8 cellular contexts compared by ENCODE assay signal in genomic region chr7:5296627-5297226, GRCh38. TPM values are rescaled to one million over a fixed set of nuclear protein-coding genes. Genes with fewer than 3 reads are reported as not detected.
A peak's percentile ranks its signal among the peaks of the same experiment; 100 is the strongest.
DNase-seq lines count a peak whose midpoint lies in the region; TF ChIP-seq lines count a peak whose summit lies in the region.

No MANE protein-coding gene starts in this region.

- CTCF ChIA-PET in mammary epithelial cell (lab: Charles Lee; ENCODE audit: low non-redundant PET), result no interaction called here

- no peaks in the 10 kb centered on the region for H3K4me1 ChIP-seq in breast epithelium
- no peaks in the 10 kb centered on the region for H3K4me1 ChIP-seq in mammary epithelial cell (ENCODE audit: insufficient read depth, low read length)

- in situ Hi-C loops in mammary epithelial cell (cut with MboI; ENCODE audit: low sequenced_read_pairs in 2 of 2), result no loop called here

- no peak overlapping the region for H3K4me2 ChIP-seq in mammary epithelial cell (ENCODE audit: insufficient read depth, low read depth, low read length)

- no TSS peak for BruUV-seq in mammary epithelial cell (replicated peaks; lab: Mats Ljungman, UMichigan)

- H4K20me1 ChIP-seq in mammary epithelial cell (ENCODE audit: insufficient read depth, low read length), result no peaks in the 10 kb centered on the region

- H3K4me3 ChIP-seq in breast epithelium (peak overlapping the region in 2 of 3 donors; percentile 9 to 44), mammary epithelial cell (replicated peaks in 1 of 3; ENCODE audit: insufficient read depth in 1 of 3, low read depth in 2 of 3, low read length in 3 of 3) (no peak overlapping the region)

- no peaks in the 10 kb centered on the region for H3K79me2 ChIP-seq in mammary epithelial cell (ENCODE audit: insufficient read depth, low read length)

- dilution Hi-C loops in mammary epithelial cell (cut with HindIII; ENCODE audit: low sequenced_read_pairs), result no loop called here

- no peaks in the 10 kb centered on the region for H3K9me3 ChIP-seq in breast epithelium
- no peaks in the 10 kb centered on the region for H3K9me3 ChIP-seq in mammary epithelial cell (replicated peaks; ENCODE audit: insufficient read depth, low read length)

- TF ChIP-seq CTCF in breast epithelium (IDR thresholded peaks at IDR 0.05), result no peak
- TF ChIP-seq CTCF in mammary epithelial cell (conservative IDR thresholded peaks at IDR 0.05 in 1 of 2, IDR thresholded peaks at IDR 0.05 in 1 of 2; ENCODE audit: extremely low read depth in 1 of 2, insufficient read depth in 1 of 2, low read depth in 1 of 2, low read length in 2 of 2), result no peak

- WGBS in mammary epithelial cell (ENCODE audit: low coverage, missing lambda C conversion rate), result 30% methylated on average over 16 of the region's 47 CpGs

- H3K27ac ChIP-seq in breast epithelium (no peak overlapping the region), mammary epithelial cell (ENCODE audit: insufficient read depth, low read depth, low read length) (no peak overlapping the region)

- no peak overlapping the region for H2AFZ ChIP-seq in mammary epithelial cell (ENCODE audit: low read depth, low read length)

- H3K27me3 ChIP-seq in breast epithelium, result no peaks in the 10 kb centered on the region
- H3K27me3 ChIP-seq in mammary epithelial cell (ENCODE audit: insufficient read depth, low read length), result peaks cover 3% of the 10 kb centered on the region

- intact Hi-C loops in breast epithelium (cut with DNase I; ENCODE audit: low total_unique reads), result no loop called here
- intact Hi-C loops in mammary epithelial cell (cut with micrococcal nuclease), result no loop called here

- no peaks in the 10 kb centered on the region for H3K36me3 ChIP-seq in breast epithelium
- no peaks in the 10 kb centered on the region for H3K36me3 ChIP-seq in mammary epithelial cell (ENCODE audit: insufficient read depth, low read length)

- TF ChIP-seq POLR2A in breast epithelium (IDR thresholded peaks at IDR 0.05), result no peak
- TF ChIP-seq POLR2A in erythroblast (IDR thresholded peaks at IDR 0.05; ENCODE audit: low read length), result no peak

- DNase-seq in breast epithelium (ENCODE audit: low spot score in 2 of 2), result no peak
- no peak for DNase-seq in mammary epithelial cell
- peak; percentile 67 for DNase-seq in activated CD4-positive, alpha-beta T cell treated with anti-CD3 and anti-CD28 coated beads, Interleukin-2, amount 50 U/mL, for 1 hour
- DNase-seq in erythroblast (lab: John Stamatoyannopoulos, UW), result peak; percentile 75 to 77
- DNase-seq in stimulated activated CD8-positive, alpha-beta memory T cell treated with anti-CD3 and anti-CD28 coated beads, Interleukin-12 subunit alpha, Interleukin-12 subunit beta, amount 100 ng/mL, for 1 hour (ENCODE audit: low read depth), result peak; percentile 42
- no peak for DNase-seq in Ammon's horn (ENCODE audit: low spot score)
- DNase-seq in DMS114 treated with DMSO at 0.1 percent for 48 hours (lab: John Stamatoyannopoulos, UW; ENCODE audit: unreplicated experiment), result no peak
- DNase-seq in NCI-H128 (lab: John Stamatoyannopoulos, UW; ENCODE audit: unreplicated experiment), result no peak

- no peak overlapping the region for H3K9ac ChIP-seq in mammary epithelial cell (ENCODE audit: insufficient read depth, low read length)

RNA-seq across cellular contexts. Expression of gene SLC29A4, which starts 14.0 kb away (rescaled TPM):
- 10 to 100 TPM in 1 of 3 donors, 1 to 10 TPM in 2; 1.3 to 13.8 (median 2.3) TPM for total RNA-seq in breast epithelium
- total RNA-seq in mammary epithelial cell, result 1 to 10 TPM; 4.7 to 4.8 TPM
- 0.59 TPM for polyA plus RNA-seq in mammary epithelial cell
- not detected for polyA minus RNA-seq in mammary epithelial cell

Comparison
In these comparisons a context has a peak if more than half of its experiments do, and no peak if none do; other contexts are left out.
1. H3K4me3 ChIP-seq: peak in breast epithelium (2 of 3); none in mammary epithelial cell (0 of 3).
2. DNase-seq: peak in activated CD4-positive, alpha-beta T cell treated with anti-CD3 and anti-CD28 coated beads, Interleukin-2, amount 50 U/mL, for 1 hour (single experiment), erythroblast (2 of 2) and stimulated activated CD8-positive, alpha-beta memory T cell treated with anti-CD3 and anti-CD28 coated beads, Interleukin-12 subunit alpha, Interleukin-12 subunit beta, amount 100 ng/mL, for 1 hour (single experiment); none in breast epithelium (0 of 2), mammary epithelial cell (single experiment), Ammon's horn (single experiment), DMS114 treated with DMSO at 0.1 percent for 48 hours (single experiment) and NCI-H128 (single experiment).